ENCODE assay signal across 2 cellular contexts in the genomic region with DNA sequence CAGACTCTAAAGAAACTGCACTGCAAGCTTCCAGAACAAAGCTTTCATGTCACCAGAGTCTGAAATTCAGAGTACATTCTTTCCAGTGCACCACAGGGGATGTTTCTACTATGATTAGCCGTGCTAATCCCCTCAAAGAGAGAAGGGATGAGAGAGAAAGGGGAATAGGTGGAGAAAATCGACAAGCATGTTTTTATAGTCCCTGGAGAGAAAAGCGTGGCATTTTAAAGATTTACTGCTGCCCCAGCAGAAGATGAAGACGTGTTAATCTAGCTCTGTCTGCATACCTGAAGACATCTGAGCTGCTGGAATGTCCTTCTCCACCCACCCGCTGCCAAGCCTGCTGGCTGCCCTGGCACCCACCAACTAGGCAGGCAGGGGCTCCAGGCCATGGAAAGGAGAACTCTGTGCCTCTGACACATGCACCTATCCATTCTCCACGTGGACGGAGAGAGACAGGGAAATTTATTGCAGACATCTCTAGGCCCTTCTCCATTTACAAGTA.
A peak's percentile ranks its signal among the peaks of the same experiment; 100 is the strongest.
TF ChIP-seq lines count a peak whose summit lies in the region.

No MANE protein-coding gene starts in this region.

TF ChIP-seq in GM23338, 12 proteins besides CTCF, POLR2A, EP300 and RAD21 (continues in another document):
- TF ChIP-seq NANOG (IDR thresholded peaks at IDR 0.05; ENCODE audit: borderline replicate concordance) (no peak), JUNB (IDR thresholded peaks at IDR 0.05; ENCODE audit: unreplicated experiment) (no peak), ZNF114 (CRISPR knock-in tag; IDR thresholded peaks at IDR 0.05) (no peak), ZNF331 (CRISPR knock-in tag; IDR thresholded peaks at IDR 0.05; ENCODE audit: low read depth) (no peak), STAT1 (IDR thresholded peaks at IDR 0.05; ENCODE audit: unreplicated experiment) (no peak), EZH2phosphoT487 (IDR thresholded peaks at IDR 0.05; ENCODE audit: unreplicated experiment) (no peak), EZH2 (IDR thresholded peaks at IDR 0.05; ENCODE audit: low read depth, unreplicated experiment) (no peak), CREB1 (CRISPR knock-in tag; IDR thresholded peaks at IDR 0.05; ENCODE audit: low read depth) (no peak), POLR2AphosphoS5 (IDR thresholded peaks at IDR 0.05; ENCODE audit: low read depth) (no peak), REST (IDR thresholded peaks at IDR 0.05; ENCODE audit: unreplicated experiment) (no peak)
- TF ChIP-seq, protein P1, sequence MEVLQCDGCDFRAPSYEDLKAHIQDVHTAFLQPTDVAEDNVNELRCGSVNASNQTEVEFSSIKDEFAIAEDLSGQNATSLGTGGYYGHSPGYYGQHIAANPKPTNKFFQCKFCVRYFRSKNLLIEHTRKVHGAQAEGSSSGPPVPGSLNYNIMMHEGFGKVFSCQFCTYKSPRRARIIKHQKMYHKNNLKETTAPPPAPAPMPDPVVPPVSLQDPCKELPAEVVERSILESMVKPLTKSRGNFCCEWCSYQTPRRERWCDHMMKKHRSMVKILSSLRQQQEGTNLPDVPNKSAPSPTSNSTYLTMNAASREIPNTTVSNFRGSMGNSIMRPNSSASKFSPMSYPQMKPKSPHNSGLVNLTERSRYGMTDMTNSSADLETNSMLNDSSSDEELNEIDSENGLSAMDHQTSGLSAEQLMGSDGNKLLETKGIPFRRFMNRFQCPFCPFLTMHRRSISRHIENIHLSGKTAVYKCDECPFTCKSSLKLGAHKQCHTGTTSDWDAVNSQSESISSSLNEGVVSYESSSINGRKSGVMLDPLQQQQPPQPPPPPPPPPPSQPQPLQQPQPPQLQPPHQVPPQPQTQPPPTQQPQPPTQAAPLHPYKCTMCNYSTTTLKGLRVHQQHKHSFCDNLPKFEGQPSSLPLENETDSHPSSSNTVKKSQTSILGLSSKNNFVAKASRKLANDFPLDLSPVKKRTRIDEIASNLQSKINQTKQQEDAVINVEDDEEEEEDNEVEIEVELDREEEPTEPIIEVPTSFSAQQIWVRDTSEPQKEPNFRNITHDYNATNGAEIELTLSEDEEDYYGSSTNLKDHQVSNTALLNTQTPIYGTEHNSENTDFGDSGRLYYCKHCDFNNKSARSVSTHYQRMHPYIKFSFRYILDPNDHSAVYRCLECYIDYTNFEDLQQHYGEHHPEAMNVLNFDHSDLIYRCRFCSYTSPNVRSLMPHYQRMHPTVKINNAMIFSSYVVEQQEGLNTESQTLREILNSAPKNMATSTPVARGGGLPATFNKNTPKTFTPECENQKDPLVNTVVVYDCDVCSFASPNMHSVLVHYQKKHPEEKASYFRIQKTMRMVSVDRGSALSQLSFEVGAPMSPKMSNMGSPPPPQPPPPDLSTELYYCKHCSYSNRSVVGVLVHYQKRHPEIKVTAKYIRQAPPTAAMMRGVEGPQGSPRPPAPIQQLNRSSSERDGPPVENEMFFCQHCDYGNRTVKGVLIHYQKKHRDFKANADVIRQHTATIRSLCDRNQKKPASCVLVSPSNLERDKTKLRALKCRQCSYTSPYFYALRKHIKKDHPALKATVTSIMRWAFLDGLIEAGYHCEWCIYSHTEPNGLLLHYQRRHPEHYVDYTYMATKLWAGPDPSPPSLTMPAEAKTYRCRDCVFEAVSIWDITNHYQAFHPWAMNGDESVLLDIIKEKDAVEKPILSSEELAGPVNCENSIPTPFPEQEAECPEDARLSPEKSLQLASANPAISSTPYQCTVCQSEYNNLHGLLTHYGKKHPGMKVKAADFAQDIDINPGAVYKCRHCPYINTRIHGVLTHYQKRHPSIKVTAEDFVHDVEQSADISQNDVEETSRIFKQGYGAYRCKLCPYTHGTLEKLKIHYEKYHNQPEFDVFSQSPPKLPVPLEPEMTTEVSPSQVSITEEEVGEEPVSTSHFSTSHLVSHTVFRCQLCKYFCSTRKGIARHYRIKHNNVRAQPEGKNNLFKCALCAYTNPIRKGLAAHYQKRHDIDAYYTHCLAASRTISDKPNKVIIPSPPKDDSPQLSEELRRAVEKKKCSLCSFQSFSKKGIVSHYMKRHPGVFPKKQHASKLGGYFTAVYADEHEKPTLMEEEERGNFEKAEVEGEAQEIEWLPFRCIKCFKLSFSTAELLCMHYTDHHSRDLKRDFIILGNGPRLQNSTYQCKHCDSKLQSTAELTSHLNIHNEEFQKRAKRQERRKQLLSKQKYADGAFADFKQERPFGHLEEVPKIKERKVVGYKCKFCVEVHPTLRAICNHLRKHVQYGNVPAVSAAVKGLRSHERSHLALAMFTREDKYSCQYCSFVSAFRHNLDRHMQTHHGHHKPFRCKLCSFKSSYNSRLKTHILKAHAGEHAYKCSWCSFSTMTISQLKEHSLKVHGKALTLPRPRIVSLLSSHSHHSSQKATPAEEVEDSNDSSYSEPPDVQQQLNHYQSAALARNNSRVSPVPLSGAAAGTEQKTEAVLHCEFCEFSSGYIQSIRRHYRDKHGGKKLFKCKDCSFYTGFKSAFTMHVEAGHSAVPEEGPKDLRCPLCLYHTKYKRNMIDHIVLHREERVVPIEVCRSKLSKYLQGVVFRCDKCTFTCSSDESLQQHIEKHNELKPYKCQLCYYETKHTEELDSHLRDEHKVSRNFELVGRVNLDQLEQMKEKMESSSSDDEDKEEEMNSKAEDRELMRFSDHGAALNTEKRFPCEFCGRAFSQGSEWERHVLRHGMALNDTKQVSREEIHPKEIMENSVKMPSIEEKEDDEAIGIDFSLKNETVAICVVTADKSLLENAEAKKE (CRISPR knock-in tag; IDR thresholded peaks at IDR 0.05): no peak

TF ChIP-seq in Ishikawa, 13 proteins besides CTCF, POLR2A, EP300 and RAD21:
- TF ChIP-seq TEAD4 (IDR thresholded peaks at IDR 0.05): peak; percentile 74
- TF ChIP-seq ZBTB7A (IDR thresholded peaks at IDR 0.05; ENCODE audit: low read depth): no peak
